Comparison of ENCODE assay signal across 8 cellular contexts in the genomic region with DNA sequence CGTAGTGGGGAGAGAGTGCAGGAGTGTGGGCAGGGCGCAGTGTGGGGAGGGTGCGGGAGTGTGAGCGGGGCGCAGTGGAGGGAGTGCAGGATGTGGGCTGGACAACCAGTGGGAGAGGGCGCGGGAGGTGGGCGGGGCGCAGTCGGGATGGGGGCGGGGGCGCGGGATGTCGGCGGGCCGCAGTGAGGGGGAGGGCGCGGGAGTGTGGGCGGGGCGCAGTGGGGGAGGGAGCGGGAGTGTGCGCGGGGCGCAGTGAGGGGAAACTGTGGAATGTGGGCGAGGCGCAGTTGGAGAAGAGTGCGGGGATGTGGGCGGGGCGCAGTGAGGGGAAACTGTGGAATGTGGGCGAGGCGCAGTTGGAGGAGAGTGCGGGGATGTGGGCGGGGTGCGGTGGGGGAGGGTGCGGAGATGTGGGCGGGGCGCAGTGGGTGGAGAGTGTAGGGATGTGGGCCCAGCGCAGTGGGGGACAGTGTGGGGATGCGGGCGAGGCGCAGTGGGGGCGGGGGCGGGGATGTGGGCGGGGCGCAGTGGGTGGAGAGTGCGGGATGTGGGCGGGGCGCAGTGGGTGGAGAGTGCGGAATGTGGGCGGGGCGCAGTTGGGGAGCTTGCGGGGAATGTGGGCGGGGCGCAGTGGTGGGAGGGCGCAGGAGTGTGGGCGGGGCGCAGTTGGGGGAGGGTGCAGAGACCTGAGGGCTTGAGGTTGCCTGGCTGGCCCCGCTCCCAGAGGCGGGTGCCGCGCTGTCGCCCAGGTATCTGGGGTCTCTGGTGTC.
A peak's percentile ranks its signal among the peaks of the same experiment; 100 is the strongest.
DNase-seq lines count a peak whose midpoint lies in the region; ATAC-seq and TF ChIP-seq lines count a peak whose summit lies in the region.

Gene NXNL2 (plus strand): TSS at position 723 of the 770 bp plus-strand sequence. CDS start 257 bp downstream, outside the sequence.

- H3K27ac ChIP-seq in RWPE1 = peak within 1 kb of the TSS; percentile 77

- TF ChIP-seq CTCF in RWPE1 (conservative IDR thresholded peaks at IDR 0.05; ENCODE audit: low read depth) (no peak), retinal pigment epithelial cell (conservative IDR thresholded peaks at IDR 0.05; ENCODE audit: low read depth, low read length) (no peak)

- ATAC-seq in HG03571 (IDR thresholded peaks at IDR 0.05; ENCODE audit: unreplicated experiment) = no peak

- H3K4me3 ChIP-seq in retinal pigment epithelial cell (ENCODE audit: low read length) = peak within 1 kb of the TSS; percentile 68

- CTCF ChIA-PET in RWPE1 (lab: Yijun Ruan, JAX) = interaction anchor here (0.5 to 0.9 kb wide), 4 partner anchors 53 to 428 kb away, joined by 3 to 5 read pairs (median 4); no protein-coding TSS in a partner anchor

- peak; percentile 94 for DNase-seq in GM03348 (ENCODE audit: low spot score)
- peak; percentile 93 for DNase-seq in RWPE1 (ENCODE audit: low spot score)
- peak; percentile 93 for DNase-seq in astrocyte of the hippocampus (ENCODE audit: low read depth, low spot score)
- DNase-seq in hypothalamus (lab: John Stamatoyannopoulos, UW) = peak in 26 of 51 donors; percentile 7 to 79 (median 40)
- peak; percentile 48 for DNase-seq in retinal pigment epithelial cell (ENCODE audit: low read depth)
- no peak for DNase-seq in GF-D8 (lab: John Stamatoyannopoulos, UW)
- no peak for DNase-seq in midbrain (lab: John Stamatoyannopoulos, UW)

- POLR2A ChIA-PET in RWPE1 (lab: Yijun Ruan, JAX; ENCODE audit: low non-redundant PET) = interaction anchor here (0.6 kb wide), 4 partner anchors 47 to 147 kb away, joined by 3 to 5 read pairs (median 4); no protein-coding TSS in a partner anchor

Comparison
In these comparisons a context has a peak if more than half of its experiments do, and no peak if none do; other contexts are left out.
1. DNase-seq: peak in GM03348 (single experiment), RWPE1 (single experiment), astrocyte of the hippocampus (single experiment), hypothalamus (26 of 51) and retinal pigment epithelial cell (single experiment); none in GF-D8 (single experiment) and midbrain (single experiment).